8 cellular contexts compared by ENCODE assay signal in genomic region chr19:57821095-57821890, GRCh38. TPM values are rescaled to one million over a fixed set of nuclear protein-coding genes. Genes with fewer than 3 reads are reported as not detected.
A peak's percentile ranks its signal among the peaks of the same experiment; 100 is the strongest.
DNase-seq lines count a peak whose midpoint lies in the region; ATAC-seq and TF ChIP-seq lines count a peak whose summit lies in the region.
"Not testable (repeated sequence)": the region's sequence is repeated elsewhere in the genome, so short reads cannot be mapped to it uniquely, and the experiment has no call there.

No MANE protein-coding gene starts in this region.

- H3K27me3 Mint-ChIP-seq in activated B cell treated with CpG ODN at 0.5 μM for 24 hours; activated naive CD8-positive, alpha-beta T cell treated with anti-CD3 and anti-CD28 coated beads for 36 hours; endothelial cell (ENCODE audit: unreplicated experiment): not testable (repeated sequence)

- not testable (repeated sequence) for H3K36me3 ChIP-seq in A673 (ENCODE audit: insufficient read depth, low read length, poor library complexity, severe bottlenecking); Loucy (ENCODE audit: insufficient read depth, low read length); right lobe of liver
- H3K36me3 ChIP-seq in neuron (ENCODE audit: insufficient read depth, low read length), result peaks cover 19% of the 10 kb centered on the region

- peak overlapping the region; percentile 94 for H3K4me2 ChIP-seq in Loucy (ENCODE audit: low read depth, low read length, poor library complexity, severe bottlenecking)

- H3K9ac ChIP-seq in Loucy (ENCODE audit: low read depth, low read length, poor library complexity, severe bottlenecking), result peak overlapping the region; percentile 89

- peak overlapping the region; percentile 80 for H3K4me3 ChIP-seq in A673 (ENCODE audit: low read depth, low read length, poor library complexity, severe bottlenecking)
- peak overlapping the region; percentile 96; the same call in 1 of the 2 replicates for H3K4me3 ChIP-seq in GM08714 (ENCODE audit: low read length)
- peak overlapping the region; percentile 87 for H3K4me3 ChIP-seq in Loucy (ENCODE audit: low read length, poor library complexity, severe bottlenecking)
- peak overlapping the region in 1 of 3 donors; percentile 76 for H3K4me3 ChIP-seq in right lobe of liver
- peak overlapping the region; percentile 89 for H3K4me3 ChIP-seq in neuron (ENCODE audit: low read length)

- not testable (repeated sequence) for H3K9me3 ChIP-seq in A673 (ENCODE audit: low read depth, low read length, poor library complexity, severe bottlenecking); Loucy (ENCODE audit: insufficient read depth, low read depth, low read length); right lobe of liver; neuron (ENCODE audit: low read length)

- CTCF ChIA-PET in A673 (lab: Charles Lee); activated B cell treated with CpG ODN at 0.5 μM for 24 hours (lab: Charles Lee): not testable (repeated sequence)

- not testable (repeated sequence) for DNase-seq in A673 (ENCODE audit: low spot score); activated B cell treated with CpG ODN at 0.5 μM for 24 hours; activated naive CD8-positive, alpha-beta T cell treated with anti-CD3 and anti-CD28 coated beads for 36 hours; endothelial cell (ENCODE audit: low spot score); right lobe of liver

- peaks cover 55% of the 10 kb centered on the region for H3K79me2 ChIP-seq in Loucy (ENCODE audit: insufficient read depth, low read length)

- not testable (repeated sequence) for H4K20me1 ChIP-seq in Loucy (ENCODE audit: insufficient read depth, low read length, poor library complexity, severe bottlenecking)

- H3K9me3 Mint-ChIP-seq in activated B cell treated with CpG ODN at 0.5 μM for 24 hours; activated naive CD8-positive, alpha-beta T cell treated with anti-CD3 and anti-CD28 coated beads for 36 hours; endothelial cell (ENCODE audit: unreplicated experiment): not testable (repeated sequence)

- POLR2A ChIA-PET in A673 (lab: Charles Lee; ENCODE audit: low non-redundant PET), result not testable (repeated sequence)
- POLR2A ChIA-PET in activated B cell treated with CpG ODN at 0.5 μM for 24 hours (lab: Charles Lee), result interaction anchor here (0.7 kb wide), 1 partner anchor 55 kb away, joined by 3 read pairs; no protein-coding TSS in a partner anchor

- not testable (repeated sequence) for H3K9me2 ChIP-seq in Loucy (replicated peaks; ENCODE audit: low read depth, low read length)

- H3F3A ChIP-seq in Loucy (ENCODE audit: low read depth), result not testable (repeated sequence)

- H3K4me1 ChIP-seq in A673 (ENCODE audit: insufficient read depth, low read length, poor library complexity, severe bottlenecking); neuron (ENCODE audit: insufficient read depth, low read length): not testable (repeated sequence)
- H3K4me1 ChIP-seq in Loucy (ENCODE audit: insufficient read depth, low read length, poor library complexity, severe bottlenecking), result peaks cover 21% of the 10 kb centered on the region
- H3K4me1 ChIP-seq in right lobe of liver, result peaks cover 0 to 42% (median 4%) of the 10 kb centered on the region in 4 donors

- H3K27ac Mint-ChIP-seq in activated B cell treated with CpG ODN at 0.5 μM for 24 hours, result peak overlapping the region; percentile 97
- H3K27ac Mint-ChIP-seq in activated naive CD8-positive, alpha-beta T cell treated with anti-CD3 and anti-CD28 coated beads for 36 hours, result peak overlapping the region; percentile 96
- H3K27ac Mint-ChIP-seq in endothelial cell (ENCODE audit: unreplicated experiment), result not testable (repeated sequence)

- H3K36me3 Mint-ChIP-seq in activated B cell treated with CpG ODN at 0.5 μM for 24 hours (ENCODE audit: low read depth) (peaks cover 29% of the 10 kb centered on the region), endothelial cell (ENCODE audit: low read depth, unreplicated experiment) (peaks cover 15% of the 10 kb centered on the region)
- peaks cover 41% of the 10 kb centered on the region for H3K36me3 Mint-ChIP-seq in activated naive CD8-positive, alpha-beta T cell treated with anti-CD3 and anti-CD28 coated beads for 36 hours

- WGBS in right lobe of liver (ENCODE audit: insufficient coverage, low coverage, low lambda C conversion rate, missing lambda C conversion rate), result 68% methylated on average over 4 of the region's 6 CpGs

- BruUV-seq in A673 (replicated peaks; lab: Mats Ljungman, UMichigan), result not testable (repeated sequence)

- intact Hi-C loops in A673 (cut with micrococcal nuclease; ENCODE audit: unreplicated experiment) (loop anchor here (5.0 kb wide), 1 partner anchor 196 kb away; no protein-coding TSS in a partner anchor), right lobe of liver (cut with DNase I) (loop anchor here in 1 of 2 donors (10.0 kb wide), 1 partner anchor 66 kb away; no protein-coding TSS in a partner anchor)
- intact Hi-C loops in activated B cell treated with CpG ODN at 0.5 μM for 24 hours (cut with micrococcal nuclease), result not testable (repeated sequence)

- not testable (repeated sequence) for H2AFZ ChIP-seq in Loucy (ENCODE audit: low read length); neuron (ENCODE audit: low read depth, low read length)

- H3K27me3 ChIP-seq in A673 (replicated peaks; ENCODE audit: insufficient read depth, low read depth, low read length, poor library complexity); Loucy (ENCODE audit: insufficient read depth, low read length, poor library complexity, severe bottlenecking); right lobe of liver; neuron (ENCODE audit: insufficient read depth, low read length): not testable (repeated sequence)

- TF ChIP-seq POLR2A in right lobe of liver (IDR thresholded peaks at IDR 0.05), result not testable (repeated sequence)

- not testable (repeated sequence) for H3K27ac ChIP-seq in A673 (ENCODE audit: low read depth, low read length, poor library complexity, severe bottlenecking)
- H3K27ac ChIP-seq in right lobe of liver, result peak overlapping the region in 1 of 3 donors; percentile 73

- not testable (repeated sequence) for ATAC-seq in activated B cell treated with CpG ODN at 0.5 μM for 24 hours (ENCODE audit: low read depth)
- peak; percentile 30 to 69 (median 37) for ATAC-seq in right lobe of liver

- H3K4me3 Mint-ChIP-seq in activated B cell treated with CpG ODN at 0.5 μM for 24 hours, result peak overlapping the region; percentile 98
- peak overlapping the region; percentile 96 for H3K4me3 Mint-ChIP-seq in activated naive CD8-positive, alpha-beta T cell treated with anti-CD3 and anti-CD28 coated beads for 36 hours
- peak overlapping the region; percentile 96 for H3K4me3 Mint-ChIP-seq in endothelial cell (ENCODE audit: unreplicated experiment)

- TF ChIP-seq CTCF in A673 (conservative IDR thresholded peaks at IDR 0.05; ENCODE audit: low read depth, low read length); Loucy (conservative IDR thresholded peaks at IDR 0.05; ENCODE audit: low read length); activated B cell treated with CpG ODN at 0.5 μM for 24 hours (IDR thresholded peaks at IDR 0.05); endothelial cell (IDR thresholded peaks at IDR 0.05; ENCODE audit: unreplicated experiment); right lobe of liver (IDR thresholded peaks at IDR 0.05): not testable (repeated sequence)

- peaks cover 47% of the 10 kb centered on the region for H3K4me1 Mint-ChIP-seq in activated B cell treated with CpG ODN at 0.5 μM for 24 hours
- H3K4me1 Mint-ChIP-seq in activated naive CD8-positive, alpha-beta T cell treated with anti-CD3 and anti-CD28 coated beads for 36 hours, result peaks cover 43% of the 10 kb centered on the region
- H3K4me1 Mint-ChIP-seq in endothelial cell (ENCODE audit: unreplicated experiment), result peaks cover 27% of the 10 kb centered on the region

RNA-seq across cellular contexts. Expression of gene ZNF552, which starts 6.6 kb away (rescaled TPM):
- total RNA-seq in A673 (2021) (5.4 and 10.6 TPM in 2 replicates), activated B cell treated with CpG ODN at 0.5 μM for 24 hours (13.9 and 15.6 TPM in 2 replicates), endothelial cell (ENCODE audit: unreplicated experiment) (7.0 TPM), right lobe of liver (1 to 10 TPM; 2.6 to 9.0 (median 4.9) TPM)
- 1 to 10 TPM; 6.6 to 7.7 TPM for total RNA-seq in activated naive CD8-positive, alpha-beta T cell treated with anti-CD3 and anti-CD28 coated beads for 36 hours

RNA-seq across cellular contexts. Expression of gene ZNF587B, which starts 8.8 kb away (rescaled TPM):
- total RNA-seq in A673 (2021) (17.3 and 20.0 TPM in 2 replicates), activated B cell treated with CpG ODN at 0.5 μM for 24 hours (29.3 and 35.0 TPM in 2 replicates), endothelial cell (ENCODE audit: unreplicated experiment) (24.5 TPM), right lobe of liver (10 to 100 TPM in 3 of 6 experiments, 1 to 10 TPM in 3; 7.2 to 13.1 (median 10.4) TPM)
- total RNA-seq in activated naive CD8-positive, alpha-beta T cell treated with anti-CD3 and anti-CD28 coated beads for 36 hours, result 10 to 100 TPM; 29.3 to 32.6 TPM

RNA-seq across cellular contexts. Expression of gene ZNF587, which starts 28.4 kb away (rescaled TPM):
- total RNA-seq in A673 (2021) (40.5 and 43.2 TPM in 2 replicates), activated B cell treated with CpG ODN at 0.5 μM for 24 hours (44.0 and 61.1 TPM in 2 replicates), endothelial cell (ENCODE audit: unreplicated experiment) (36.8 TPM), right lobe of liver (10 to 100 TPM in 5 of 6 experiments, 1 to 10 TPM in 1; 5.2 to 20.2 (median 12.6) TPM)
- 10 to 100 TPM; 20.6 to 24.3 TPM for total RNA-seq in activated naive CD8-positive, alpha-beta T cell treated with anti-CD3 and anti-CD28 coated beads for 36 hours

RNA-seq across cellular contexts. Expression of gene ZNF586, which starts 51.8 kb away (rescaled TPM):
- total RNA-seq in A673 (2021) (18.2 and 19.5 TPM in 2 replicates), activated B cell treated with CpG ODN at 0.5 μM for 24 hours (29.4 and 33.7 TPM in 2 replicates), endothelial cell (ENCODE audit: unreplicated experiment) (19.6 TPM), right lobe of liver (1 to 10 TPM; 4.0 to 8.4 (median 5.9) TPM)
- 10 to 100 TPM; 16.1 to 17.9 TPM for total RNA-seq in activated naive CD8-positive, alpha-beta T cell treated with anti-CD3 and anti-CD28 coated beads for 36 hours
